In genomic region chr1:21989672-21990393, GRCh38 we compare ENCODE assay signal across 18 cellular contexts. TPM values are rescaled to one million over a fixed set of nuclear protein-coding genes. Genes with fewer than 3 reads are reported as not detected.
"Had no signal": no experiment of that assay in that cellular context is flagged by ENCODE, and none has a peak within 500 bp of the region (broad histone marks: within the 10 kb centered on the region; RNA-seq: fewer than 3 reads in every experiment).

No MANE protein-coding gene starts in this region.

RNA-seq across cellular contexts. Expression of gene CELA3A, which starts 11.6 kb away (rescaled TPM):
- total RNA-seq: kidney epithelial cell; left cardiac atrium; left lung; lower lobe of right lung; mammary epithelial cell; naive thymus-derived CD4-positive, alpha-beta T cell; natural killer cell treated with Interleukin-12 subunit alpha and Interleukin-12 subunit beta and Interleukin-15 and Interleukin-18, amount 100 ng/mL, for 72 hours; prostate gland; sigmoid colon; skeletal muscle tissue; smooth muscle cell; temporal lobe; ureter; uterus had no signal
- polyA plus RNA-seq: mammary epithelial cell; naive thymus-derived CD4-positive, alpha-beta T cell; neural cell; smooth muscle cell had no signal

RNA-seq across cellular contexts. Expression of gene CELA3B, which starts 13.0 kb away (rescaled TPM):
- total RNA-seq: kidney epithelial cell; left cardiac atrium; left lung; liver; lower lobe of right lung; mammary epithelial cell; naive thymus-derived CD4-positive, alpha-beta T cell; natural killer cell treated with Interleukin-12 subunit alpha and Interleukin-12 subunit beta and Interleukin-15 and Interleukin-18, amount 100 ng/mL, for 72 hours; prostate gland; sigmoid colon; skeletal muscle tissue; smooth muscle cell; temporal lobe; ureter had no signal
- polyA plus RNA-seq: hepatocyte; liver; mammary epithelial cell; naive thymus-derived CD4-positive, alpha-beta T cell; neural cell; ovary; smooth muscle cell had no signal
